Comparison of ENCODE assay signal across 18 cellular contexts in genomic region chr16:3863587-3863986, GRCh38. TPM values are rescaled to one million over a fixed set of nuclear protein-coding genes. Genes with fewer than 3 reads are reported as not detected.
A peak's percentile ranks its signal among the peaks of the same experiment; 100 is the strongest.
DNase-seq lines count a peak whose midpoint lies in the region; ATAC-seq and TF ChIP-seq lines count a peak whose summit lies in the region.
"Had no signal": no experiment of that assay in that cellular context is flagged by ENCODE, and none has a peak within 500 bp of the region (broad histone marks: within the 10 kb centered on the region; RNA-seq: fewer than 3 reads in every experiment).

No MANE protein-coding gene starts in this region.

- H3K36me3 Mint-ChIP-seq in stimulated activated naive B cell treated with anti-CD40 and anti-IgM and Interleukin-4, amounts not matched to agents 10 μg/mL and 1 μg/mL and 100 μg/mL, for 72 hours: peaks cover 6 to 13% of the 10 kb centered on the region in 2 donors

- H3K27ac ChIP-seq in WERI-Rb-1: no peak overlapping the region
- H3K27ac ChIP-seq: coronary artery, vagina had no signal

- peak; percentile 32 for DNase-seq in G401 (ENCODE audit: low spot score)
- no peak for DNase-seq in WERI-Rb-1
- DNase-seq in left lobe of liver (ENCODE audit: low spot score): no peak
- DNase-seq in stimulated activated naive B cell treated with anti-CD40 and anti-IgM and Interleukin-4, amounts not matched to agents 10 μg/mL and 1 μg/mL and 100 μg/mL, for 72 hours: no peak
- no peak for DNase-seq in stimulated activated CD4-positive, alpha-beta T cell treated with anti-CD3 and anti-CD28 coated beads, Interleukin-4, amount 100 ng/mL, for 4 hours
- no peak for DNase-seq in stimulated activated naive CD4-positive, alpha-beta T cell (lab: John Stamatoyannopoulos, UW)
- DNase-seq in SIG-M5 treated with dmso at 0.1 percent for 504 hours (lab: John Stamatoyannopoulos, UW; ENCODE audit: unreplicated experiment): no peak
- no peak for DNase-seq in activated CD4-positive, alpha-beta T cell treated with anti-CD3 and anti-CD28 coated beads, Interleukin-2, amount 50 U/mL, for 1 hour
- DNase-seq: activated CD4-positive, alpha-beta memory T cell treated with anti-CD3 and anti-CD28 coated beads, Interleukin-2, amount 10 ng/mL, durations not matched to agents 7 days and 5 days; anterior cingulate cortex; GOT3; NCI-H1930; NCI-H524; stimulated activated naive CD8-positive, alpha-beta T cell treated with anti-CD3 and anti-CD28 coated beads, Interleukin-15, Interleukin-2, amounts not matched to agents 100 U/mL and 50 U/mL, for 24 hours had no signal

- H3K9me3 Mint-ChIP-seq in stimulated activated naive B cell treated with anti-CD40 and anti-IgM and Interleukin-4, amounts not matched to agents 10 μg/mL and 1 μg/mL and 100 μg/mL, for 72 hours: no peaks in the 10 kb centered on the region
- H3K9me3 Mint-ChIP-seq: activated CD4-positive, alpha-beta memory T cell treated with anti-CD3 and anti-CD28 coated beads, Interleukin-2, amount 10 ng/mL, durations not matched to agents 7 days and 5 days; activated T-helper 1 cell treated with anti-CD3 and anti-CD28 coated beads, Interleukin-12 subunit alpha, Interleukin-12 subunit beta, Interleukin-2, Interleukin-4 antibody, amounts not matched to agents 30 ng/mL and 10 ng/mL and 1 ng/mL, durations not matched to agents 14 hours and 24 hours and 36 hours had no signal

- peaks cover 55 to 82% of the 10 kb centered on the region in 2 donors for H3K4me1 Mint-ChIP-seq in stimulated activated naive B cell treated with anti-CD40 and anti-IgM and Interleukin-4, amounts not matched to agents 10 μg/mL and 1 μg/mL and 100 μg/mL, for 72 hours

- H3K4me3 ChIP-seq in WERI-Rb-1 (ENCODE audit: low read depth, low read length): no peak overlapping the region
- H3K4me3 ChIP-seq: coronary artery, vagina had no signal

- ATAC-seq in left lobe of liver: peak; percentile 13
- peak in 1 of 2 donors; percentile 14 for ATAC-seq in stimulated activated naive B cell treated with anti-CD40 and anti-IgM and Interleukin-4, amounts not matched to agents 10 μg/mL and 1 μg/mL and 100 μg/mL, for 72 hours (replicated peaks)
- ATAC-seq: SK-N-SH treated with all-trans-retinoic acid at 6 μM for 48 hours; stimulated activated naive CD8-positive, alpha-beta T cell treated with anti-CD3 and anti-CD28 coated beads, Interleukin-15, Interleukin-2, amounts not matched to agents 100 U/mL and 50 U/mL, for 24 hours had no signal

- 0 out of 2 replicates have a peak, but pooled peaks have one; percentile 2 for TF ChIP-seq CTCF in WERI-Rb-1 (IDR thresholded peaks at IDR 0.05; ENCODE audit: low read depth, low read length)

- peak overlapping the region; percentile 31 for H3K27ac Mint-ChIP-seq in stimulated activated naive B cell treated with anti-CD40 and anti-IgM and Interleukin-4, amounts not matched to agents 10 μg/mL and 1 μg/mL and 100 μg/mL, for 72 hours
- H3K27ac Mint-ChIP-seq: activated CD4-positive, alpha-beta memory T cell treated with anti-CD3 and anti-CD28 coated beads, Interleukin-2, amount 10 ng/mL, durations not matched to agents 7 days and 5 days; activated T-helper 1 cell treated with anti-CD3 and anti-CD28 coated beads, Interleukin-12 subunit alpha, Interleukin-12 subunit beta, Interleukin-2, Interleukin-4 antibody, amounts not matched to agents 30 ng/mL and 10 ng/mL and 1 ng/mL, durations not matched to agents 14 hours and 24 hours and 36 hours had no signal

- H3K4me3 Mint-ChIP-seq in stimulated activated naive B cell treated with anti-CD40 and anti-IgM and Interleukin-4, amounts not matched to agents 10 μg/mL and 1 μg/mL and 100 μg/mL, for 72 hours: no peak overlapping the region
- H3K4me3 Mint-ChIP-seq: activated CD4-positive, alpha-beta memory T cell treated with anti-CD3 and anti-CD28 coated beads, Interleukin-2, amount 10 ng/mL, durations not matched to agents 7 days and 5 days; activated T-helper 1 cell treated with anti-CD3 and anti-CD28 coated beads, Interleukin-12 subunit alpha, Interleukin-12 subunit beta, Interleukin-2, Interleukin-4 antibody, amounts not matched to agents 30 ng/mL and 10 ng/mL and 1 ng/mL, durations not matched to agents 14 hours and 24 hours and 36 hours had no signal

- peaks cover 3% of the 10 kb centered on the region; the same call in 1 of the 2 replicates for H3K36me3 ChIP-seq in WERI-Rb-1
- H3K36me3 ChIP-seq: vagina had no signal

- H3K27me3 Mint-ChIP-seq in stimulated activated naive B cell treated with anti-CD40 and anti-IgM and Interleukin-4, amounts not matched to agents 10 μg/mL and 1 μg/mL and 100 μg/mL, for 72 hours: no peaks in the 10 kb centered on the region
- H3K27me3 Mint-ChIP-seq: activated CD4-positive, alpha-beta memory T cell treated with anti-CD3 and anti-CD28 coated beads, Interleukin-2, amount 10 ng/mL, durations not matched to agents 7 days and 5 days had no signal

- H3K27me3 ChIP-seq in WERI-Rb-1 (ENCODE audit: insufficient read depth, low read depth, severe bottlenecking): no peaks in the 10 kb centered on the region
- H3K27me3 ChIP-seq: vagina had no signal

- in situ Hi-C loops in G401 (cut with HindIII; ENCODE audit: low sequenced_read_pairs): no loop called here

- H3K9me3 ChIP-seq in WERI-Rb-1 (ENCODE audit: severe bottlenecking): no peaks in the 10 kb centered on the region
- H3K9me3 ChIP-seq: vagina had no signal

RNA-seq across cellular contexts. Expression of gene CREBBP, which starts 16.9 kb away (rescaled TPM):
- total RNA-seq in G401 (2014; rRNA removed; shearing (Covaris generic)): 6.2 and 8.6 TPM in 2 replicates
- 30.3 TPM for total RNA-seq in left lobe of liver
